Comparison of ENCODE assay signal across 2 cellular contexts in genomic region chr2:163773276-163773675, GRCh38.
TF ChIP-seq lines count a peak whose summit lies in the region.

No MANE protein-coding gene starts in this region.

TF ChIP-seq in liver, 16 proteins besides CTCF, POLR2A, EP300 and RAD21:
- TF ChIP-seq ATF3 (IDR thresholded peaks at IDR 0.05) (no peak), HNF4G (IDR thresholded peaks at IDR 0.05) (peak; percentile 43), ZBTB33 (IDR thresholded peaks at IDR 0.05) (no peak), GABPA (IDR thresholded peaks at IDR 0.05 in 1 of 2, conservative IDR thresholded peaks at IDR 0.05 in 1 of 2) (no peak), FOXA1 (IDR thresholded peaks at IDR 0.05) (no peak), EGR1 (IDR thresholded peaks at IDR 0.05; ENCODE audit: low read depth in 2 of 2) (no peak), RXRA (IDR thresholded peaks at IDR 0.05) (peak in 1 of 2 donors; percentile 7), NR2F2 (IDR thresholded peaks at IDR 0.05) (no peak), TAF1 (conservative IDR thresholded peaks at IDR 0.05) (no peak), SP1 (IDR thresholded peaks at IDR 0.05) (peak; percentile 85), HNF4A (conservative IDR thresholded peaks at IDR 0.05) (peak; percentile 43 to 75), FOXA2 (IDR thresholded peaks at IDR 0.05) (no peak), JUND (IDR thresholded peaks at IDR 0.05) (peak in 1 of 2 donors; percentile 22), YY1 (IDR thresholded peaks at IDR 0.05) (no peak), REST (IDR thresholded peaks at IDR 0.05) (no peak), MAX (IDR thresholded peaks at IDR 0.05) (no peak)
TF ChIP-seq in liver: peak in this region for 5.

TF ChIP-seq in HepG2, 621 proteins besides CTCF, POLR2A, EP300 and RAD21:
- TF ChIP-seq IKZF5 (CRISPR knock-in tag; IDR thresholded peaks at IDR 0.05) (no peak), ELF1 (CRISPR knock-in tag; IDR thresholded peaks at IDR 0.05) (no peak), CBX2 (IDR thresholded peaks at IDR 0.05; ENCODE audit: low read depth, low read length) (no peak), CBX2 (CRISPR knock-in tag; IDR thresholded peaks at IDR 0.05; ENCODE audit: low read depth) (no peak), GLMP (CRISPR knock-in tag; IDR thresholded peaks at IDR 0.05; ENCODE audit: borderline replicate concordance) (no peak), ZNF253 (CRISPR knock-in tag; IDR thresholded peaks at IDR 0.05; ENCODE audit: borderline replicate concordance) (no peak), ELK4 (CRISPR knock-in tag; IDR thresholded peaks at IDR 0.05; ENCODE audit: borderline replicate concordance) (no peak), ZNF83 (CRISPR knock-in tag; IDR thresholded peaks at IDR 0.05; ENCODE audit: borderline replicate concordance) (no peak), FOXO1 (CRISPR knock-in tag; IDR thresholded peaks at IDR 0.05) (no peak), SRSF9 (IDR thresholded peaks at IDR 0.05; ENCODE audit: borderline replicate concordance, insufficient read depth, low read depth, low read length, poor library complexity, severe bottlenecking) (no peak), THAP7 (CRISPR knock-in tag; IDR thresholded peaks at IDR 0.05) (no peak), ZFAT (CRISPR knock-in tag; conservative IDR thresholded peaks at IDR 0.05) (no peak), MLLT10 (CRISPR knock-in tag; IDR thresholded peaks at IDR 0.05) (no peak), NR2C2 (CRISPR knock-in tag; IDR thresholded peaks at IDR 0.05; ENCODE audit: borderline replicate concordance) (no peak), ZBED4 (CRISPR knock-in tag; IDR thresholded peaks at IDR 0.05; ENCODE audit: borderline replicate concordance) (no peak), DBP (CRISPR knock-in tag; IDR thresholded peaks at IDR 0.05; ENCODE audit: not compliant biosample characterization) (no peak)
